Comparison of ENCODE assay signal across 8 cellular contexts in genomic region chr20:44475694-44476560, GRCh38. TPM values are rescaled to one million over a fixed set of nuclear protein-coding genes. Genes with fewer than 3 reads are reported as not detected.
A peak's percentile ranks its signal among the peaks of the same experiment; 100 is the strongest.
DNase-seq lines count a peak whose midpoint lies in the region; ATAC-seq lines count a peak whose summit lies in the region.

A gene with protein sequence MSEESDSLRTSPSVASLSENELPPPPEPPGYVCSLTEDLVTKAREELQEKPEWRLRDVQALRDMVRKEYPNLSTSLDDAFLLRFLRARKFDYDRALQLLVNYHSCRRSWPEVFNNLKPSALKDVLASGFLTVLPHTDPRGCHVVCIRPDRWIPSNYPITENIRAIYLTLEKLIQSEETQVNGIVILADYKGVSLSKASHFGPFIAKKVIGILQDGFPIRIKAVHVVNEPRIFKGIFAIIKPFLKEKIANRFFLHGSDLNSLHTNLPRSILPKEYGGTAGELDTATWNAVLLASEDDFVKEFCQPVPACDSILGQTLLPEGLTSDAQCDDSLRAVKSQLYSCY (plus strand): TSS chr20:44475874. CDS start chr20:44480000, 4,126 bp downstream.

- H3K4me1 Mint-ChIP-seq in activated T-helper 17 cell treated with anti-CD3 and anti-CD28 coated beads, Interleukin-2, amount 50 U/mL, for 72 hours, result peaks cover 21% of the 10 kb centered on the region
- peaks cover 20 to 26% of the 10 kb centered on the region in 2 donors for H3K4me1 Mint-ChIP-seq in natural killer cell treated with Interleukin-12 subunit alpha and Interleukin-12 subunit beta and Interleukin-15 and Interleukin-18, amount 100 ng/mL, for 72 hours (ENCODE audit: low read depth in 2 of 2)

- peaks cover 10% of the 10 kb centered on the region for H3K36me3 Mint-ChIP-seq in activated T-helper 17 cell treated with anti-CD3 and anti-CD28 coated beads, Interleukin-2, amount 50 U/mL, for 72 hours (ENCODE audit: low read depth)
- H3K36me3 Mint-ChIP-seq in natural killer cell treated with Interleukin-12 subunit alpha and Interleukin-12 subunit beta and Interleukin-15 and Interleukin-18, amount 100 ng/mL, for 72 hours, result no peaks in the 10 kb centered on the region

- peak within 1 kb of the TSS; percentile 90 for H3K4me3 Mint-ChIP-seq in activated T-helper 17 cell treated with anti-CD3 and anti-CD28 coated beads, Interleukin-2, amount 50 U/mL, for 72 hours
- peak within 1 kb of the TSS; percentile 91 for H3K4me3 Mint-ChIP-seq in natural killer cell treated with Interleukin-12 subunit alpha and Interleukin-12 subunit beta and Interleukin-15 and Interleukin-18, amount 100 ng/mL, for 72 hours

- peak within 1 kb of the TSS; percentile 94 for H3K27ac Mint-ChIP-seq in activated T-helper 17 cell treated with anti-CD3 and anti-CD28 coated beads, Interleukin-2, amount 50 U/mL, for 72 hours
- peak within 1 kb of the TSS; percentile 90 to 94 for H3K27ac Mint-ChIP-seq in natural killer cell treated with Interleukin-12 subunit alpha and Interleukin-12 subunit beta and Interleukin-15 and Interleukin-18, amount 100 ng/mL, for 72 hours

- peak; percentile 92 for DNase-seq in Daoy (ENCODE audit: low read depth)
- DNase-seq in GOT3 (lab: John Stamatoyannopoulos, UW), result peak; percentile 57
- DNase-seq in LHCN-M2 (ENCODE audit: low read depth), result peak; percentile 79
- peak; percentile 94 for DNase-seq in RPMI8226
- peak; percentile 65 for DNase-seq in fibroblast of peridontal ligament (ENCODE audit: extremely low read depth)
- DNase-seq in natural killer cell treated with Interleukin-12 subunit alpha and Interleukin-12 subunit beta and Interleukin-15 and Interleukin-18, amount 100 ng/mL, for 72 hours (ENCODE audit: low spot score), result peak; percentile 94
- DNase-seq in stimulated activated naive CD4-positive, alpha-beta T cell treated with Interleukin-2 at 50 U/mL for 16 hours (lab: John Stamatoyannopoulos, UW), result peak; percentile 84

- no peaks in the 10 kb centered on the region for H3K27me3 Mint-ChIP-seq in activated T-helper 17 cell treated with anti-CD3 and anti-CD28 coated beads, Interleukin-2, amount 50 U/mL, for 72 hours
- no peaks in the 10 kb centered on the region for H3K27me3 Mint-ChIP-seq in natural killer cell treated with Interleukin-12 subunit alpha and Interleukin-12 subunit beta and Interleukin-15 and Interleukin-18, amount 100 ng/mL, for 72 hours

- H3K9me3 Mint-ChIP-seq in activated T-helper 17 cell treated with anti-CD3 and anti-CD28 coated beads, Interleukin-2, amount 50 U/mL, for 72 hours, result no peaks in the 10 kb centered on the region
- H3K9me3 Mint-ChIP-seq in natural killer cell treated with Interleukin-12 subunit alpha and Interleukin-12 subunit beta and Interleukin-15 and Interleukin-18, amount 100 ng/mL, for 72 hours, result no peaks in the 10 kb centered on the region

- ATAC-seq in activated T-helper 17 cell treated with anti-CD3 and anti-CD28 coated beads, Interleukin-2, amount 50 U/mL, for 72 hours (replicated peaks), result peak; percentile 98
- ATAC-seq in natural killer cell treated with Interleukin-12 subunit alpha and Interleukin-12 subunit beta and Interleukin-15 and Interleukin-18, amount 100 ng/mL, for 72 hours, result peak; percentile 99

RNA-seq across cellular contexts. Expression of the gene that starts here (rescaled TPM):
- 5.4 and 6.1 TPM in 2 replicates for total RNA-seq in Daoy (2014; rRNA removed; shearing (Covaris generic))
- 19.9 and 20.6 TPM in 2 replicates for total RNA-seq in LHCN-M2 (2014; rRNA removed)
- 7.3 TPM for polyA plus RNA-seq in LHCN-M2 (2012)
- 10 to 100 TPM; 15.5 to 23.0 TPM for total RNA-seq in activated T-helper 17 cell treated with anti-CD3 and anti-CD28 coated beads, Interleukin-2, amount 50 U/mL, for 72 hours
- 10 to 100 TPM; 19.7 to 36.1 TPM for total RNA-seq in natural killer cell treated with Interleukin-12 subunit alpha and Interleukin-12 subunit beta and Interleukin-15 and Interleukin-18, amount 100 ng/mL, for 72 hours

Comparison
In these comparisons a context has a peak if more than half of its experiments do, and no peak if none do; other contexts are left out.
1. Peak in every context shown above with its lines: DNase-seq and ATAC-seq.